In genomic region chr15:41984622-41985021, GRCh38 we compare ENCODE assay signal across 21 cellular contexts. TPM values are rescaled to one million over a fixed set of nuclear protein-coding genes. Genes with fewer than 3 reads are reported as not detected.
DNase-seq lines count a peak whose midpoint lies in the region; ATAC-seq, FAIRE-seq and TF ChIP-seq lines count a peak whose summit lies in the region.
"Had no signal": no experiment of that assay in that cellular context is flagged by ENCODE, and none has a peak within 500 bp of the region (broad histone marks: within the 10 kb centered on the region; RNA-seq: fewer than 3 reads in every experiment).

No MANE protein-coding gene starts in this region.

- no peaks in the 10 kb centered on the region for H3K36me3 ChIP-seq in endodermal cell (ENCODE audit: control insufficient read depth, insufficient read depth, low read length)

- H3K4me1 Mint-ChIP-seq in endodermal cell: peaks cover 17% of the 10 kb centered on the region
- H3K4me1 Mint-ChIP-seq in progenitor cell of endocrine pancreas (ENCODE audit: low read depth): peaks cover 13% of the 10 kb centered on the region
- peaks cover 27% of the 10 kb centered on the region for H3K4me1 Mint-ChIP-seq in HFFc6 (ENCODE audit: low read depth)

- no peaks in the 10 kb centered on the region for H3K27me3 ChIP-seq in endodermal cell (ENCODE audit: control insufficient read depth, insufficient read depth, low read length, poor library complexity, severe bottlenecking)

- no peaks in the 10 kb centered on the region for H3K9me3 ChIP-seq in endodermal cell (ENCODE audit: control insufficient read depth, low read length)
- H3K9me3 ChIP-seq: A549 had no signal

- TF ChIP-seq CTCF in endodermal cell (conservative IDR thresholded peaks at IDR 0.05) (no peak), progenitor cell of endocrine pancreas (IDR thresholded peaks at IDR 0.05; ENCODE audit: unreplicated experiment) (no peak), HFFc6 (IDR thresholded peaks at IDR 0.05) (no peak)

- H3K9ac ChIP-seq in endodermal cell (ENCODE audit: extremely low read depth, low read length, poor library complexity, severe bottlenecking): no peak overlapping the region

- H3K4me3 Mint-ChIP-seq in endodermal cell (no peak overlapping the region), progenitor cell of endocrine pancreas (ENCODE audit: low read depth) (no peak overlapping the region), HFFc6 (no peak overlapping the region)
- H3K4me3 Mint-ChIP-seq: CD14-positive monocyte; CD8-positive, alpha-beta T cell; H9 had no signal

- WGBS in endodermal cell (ENCODE audit: insufficient coverage in 1 of 2, insufficient read length in 1 of 2), 2 experiments: 95 to 100% methylated on average over 1 to 5 of the region's 5 CpGs

- peak; percentile 9 for FAIRE-seq in urothelium cell line (lab: Jason Lieb, UNC)
- FAIRE-seq: A549, D721Med, G401.6, GM12891 had no signal

- H3K27me3 Mint-ChIP-seq in endodermal cell (ENCODE audit: insufficient read depth): no peaks in the 10 kb centered on the region
- peaks cover 20% of the 10 kb centered on the region for H3K27me3 Mint-ChIP-seq in progenitor cell of endocrine pancreas
- H3K27me3 Mint-ChIP-seq in HFFc6 (ENCODE audit: insufficient read depth): peaks cover 19% of the 10 kb centered on the region

- ATAC-seq in HG03342 (IDR thresholded peaks at IDR 0.05; ENCODE audit: unreplicated experiment): no peak
- ATAC-seq: A549; CD8-positive, alpha-beta T cell had no signal

- H3K4me1 ChIP-seq in endodermal cell (ENCODE audit: control insufficient read depth, insufficient read depth, low read length): peaks cover 4% of the 10 kb centered on the region
- H3K4me1 ChIP-seq: A549 had no signal

- no peaks in the 10 kb centered on the region for H3K9me3 Mint-ChIP-seq in endodermal cell
- H3K9me3 Mint-ChIP-seq in progenitor cell of endocrine pancreas (ENCODE audit: low read depth): no peaks in the 10 kb centered on the region
- no peaks in the 10 kb centered on the region for H3K9me3 Mint-ChIP-seq in HFFc6
- H3K9me3 Mint-ChIP-seq: CD14-positive monocyte; CD8-positive, alpha-beta T cell; H9 had no signal

- H3K36me3 Mint-ChIP-seq in endodermal cell (ENCODE audit: low read depth) (no peaks in the 10 kb centered on the region), progenitor cell of endocrine pancreas (ENCODE audit: insufficient read depth) (no peaks in the 10 kb centered on the region), HFFc6 (ENCODE audit: low read depth) (no peaks in the 10 kb centered on the region)
- H3K36me3 Mint-ChIP-seq: CD14-positive monocyte; CD8-positive, alpha-beta T cell had no signal

- H3K4me3 ChIP-seq in endodermal cell (ENCODE audit: low read length): no peak overlapping the region
- H3K4me3 ChIP-seq: A549 had no signal

- H3K27ac ChIP-seq in endodermal cell (ENCODE audit: low read depth, low read length): no peak overlapping the region
- H3K27ac ChIP-seq: A549, HL-60 had no signal

- DNase-seq in activated naive CD4-positive, alpha-beta T cell treated with Interleukin-2 at 50 U/mL for 16 hours: peak; percentile 1
- DNase-seq in activated naive CD4-positive, alpha-beta T cell treated with anti-CD3 and anti-CD28 coated beads, Interleukin-2, amount 50 U/mL, for 16 hours: no peak
- peak; percentile 21 for DNase-seq in endodermal cell
- DNase-seq in progenitor cell of endocrine pancreas (ENCODE audit: low spot score, unreplicated experiment): no peak
- no peak for DNase-seq in urothelium cell line (ENCODE audit: low spot score)
- DNase-seq in activated CD4-positive, CD25-positive, alpha-beta regulatory T cell (lab: John Stamatoyannopoulos, UW): no peak
- DNase-seq in HFFc6: no peak
- DNase-seq: COR-L47, DMS153, EL, GOT3, H9 had no signal

- no peak overlapping the region for H3K27ac Mint-ChIP-seq in endodermal cell
- H3K27ac Mint-ChIP-seq in progenitor cell of endocrine pancreas: peak overlapping the region; percentile 83
- no peak overlapping the region for H3K27ac Mint-ChIP-seq in HFFc6
- H3K27ac Mint-ChIP-seq: CD8-positive, alpha-beta T cell; H9 had no signal

RNA-seq across cellular contexts. Expression of gene EHD4, which starts 12.3 kb away (rescaled TPM):
- 10 to 100 TPM; 16.9 to 17.3 TPM for total RNA-seq in endodermal cell
- 6.8 TPM for polyA plus RNA-seq in endodermal cell (2013, experiment 1 of 2)
- polyA plus RNA-seq in endodermal cell (2013, experiment 2 of 2): 7.0 TPM
- 17.2 and 18.4 TPM in 2 replicates for total RNA-seq in progenitor cell of endocrine pancreas
- total RNA-seq in HFFc6 (2021; fragmentation: NEBNext Ultra II Directional; extraction: Animal tissue kit (Norgen Biotek cat#: 25700)): 10 to 100 TPM; 14.1 to 21.8 (median 18.1) TPM

RNA-seq across cellular contexts. Expression of gene PLA2G4E, which starts 36.2 kb away (rescaled TPM):
- total RNA-seq in endodermal cell: not detected
- not detected for polyA plus RNA-seq in endodermal cell (2013, experiment 1 of 2)
- not detected for polyA plus RNA-seq in endodermal cell (2013, experiment 2 of 2)
- total RNA-seq in progenitor cell of endocrine pancreas: 0.09 TPM in 1 of 2 replicates, not detected in the other
- not detected for total RNA-seq in HFFc6 (2021; fragmentation: NEBNext Ultra II Directional; extraction: Animal tissue kit (Norgen Biotek cat#: 25700))
- total RNA-seq: CD8-positive, alpha-beta T cell; H9 had no signal
- polyA plus RNA-seq: BJ, CD14-positive monocyte had no signal

Comparison
In these comparisons a context has a peak if more than half of its experiments do, and no peak if none do; other contexts are left out.
1. DNase-seq: peak in activated naive CD4-positive, alpha-beta T cell treated with Interleukin-2 at 50 U/mL for 16 hours (single experiment) and endodermal cell (single experiment); none in activated naive CD4-positive, alpha-beta T cell treated with anti-CD3 and anti-CD28 coated beads, Interleukin-2, amount 50 U/mL, for 16 hours (single experiment), progenitor cell of endocrine pancreas (single experiment), urothelium cell line (single experiment), activated CD4-positive, CD25-positive, alpha-beta regulatory T cell (0 of 4) and HFFc6 (single experiment).